In genomic region chr20:49957487-49957938, GRCh38 we compare ENCODE assay signal across 20 cellular contexts. TPM values are rescaled to one million over a fixed set of nuclear protein-coding genes. Genes with fewer than 3 reads are reported as not detected.
DNase-seq lines count a peak whose midpoint lies in the region; ATAC-seq, FAIRE-seq and TF ChIP-seq lines count a peak whose summit lies in the region.
"Had no signal": no experiment of that assay in that cellular context is flagged by ENCODE, and none has a peak within 500 bp of the region (broad histone marks: within the 10 kb centered on the region; RNA-seq: fewer than 3 reads in every experiment).

No MANE protein-coding gene starts in this region.

- CTCF ChIA-PET in Caco-2 (lab: Charles Lee) = interaction anchor here (1.0 kb wide), 1 partner anchor 22 kb away, joined by 4 read pairs; no protein-coding TSS in a partner anchor
- CTCF ChIA-PET in K562 (lab: Yijun Ruan, JAX; ENCODE audit: low intra/inter-chr PET ratio) = interaction anchor here (0.6 kb wide), 1 partner anchor 114 kb away, joined by 4 read pairs; no protein-coding TSS in a partner anchor

- in situ Hi-C loops in K562 (cut with MboI) = no loop called here

- H3K36me3 Mint-ChIP-seq in Caco-2 (ENCODE audit: insufficient read depth, unreplicated experiment) = peaks cover 80% of the 10 kb centered on the region

- H3K9me3 ChIP-seq in Caco-2 (no peaks in the 10 kb centered on the region), K562 (replicated peaks; ENCODE audit: control insufficient read depth, insufficient read depth, low read depth, low read length) (no peaks in the 10 kb centered on the region), right lobe of liver (no peaks in the 10 kb centered on the region), heart right ventricle (no peaks in the 10 kb centered on the region)
- H3K9me3 ChIP-seq: adrenal gland, Peyer's patch, thoracic aorta had no signal

- BruUV-seq in Caco-2 (replicated peaks; lab: Mats Ljungman, UMichigan) (no TSS peak), K562 (replicated peaks; lab: Mats Ljungman, UMichigan) (no TSS peak)

- TF ChIP-seq CTCF in Caco-2 (IDR thresholded peaks at IDR 0.05; ENCODE audit: insufficient read depth in 1 of 2, low read depth in 1 of 2, low read length in 1 of 2, severe bottlenecking in 1 of 2, unreplicated experiment in 1 of 2) (peak; percentile 23 to 40), K562 (IDR thresholded peaks at IDR 0.05 in 2 of 3, conservative IDR thresholded peaks at IDR 0.05 in 1 of 3; ENCODE audit: insufficient read depth in 2 of 3, low read depth in 1 of 3, low read length in 3 of 3) (peak in 1 of 3 experiments; percentile 7; a peak in 2 of 6 replicates), right lobe of liver (IDR thresholded peaks at IDR 0.05) (peak in 2 of 4 donors; percentile 26 to 44), heart right ventricle (IDR thresholded peaks at IDR 0.05) (no peak)

- FAIRE-seq in HTR-8/SVneo (lab: Jason Lieb, UNC) (peak; percentile 89), K562 (lab: Jason Lieb, UNC) (peak; percentile 15)
- FAIRE-seq: endometrium, G401.6, TTC549 had no signal

- TF ChIP-seq RAD21 in K562 (CRISPR knock-in tag; conservative IDR thresholded peaks at IDR 0.05 in 1 of 2, IDR thresholded peaks at IDR 0.05 in 1 of 2) = no peak

- TF ChIP-seq EP300 in K562 (IDR thresholded peaks at IDR 0.05; ENCODE audit: low read length) = no peak

- H3K4me3 ChIP-seq in Caco-2 (ENCODE audit: low read depth, low read length) = no peak overlapping the region
- H3K4me3 ChIP-seq in K562 = no peak overlapping the region
- no peak overlapping the region for H3K4me3 ChIP-seq in right lobe of liver
- no peak overlapping the region for H3K4me3 ChIP-seq in heart right ventricle
- H3K4me3 ChIP-seq: adrenal gland, Peyer's patch, thoracic aorta had no signal

- no peaks in the 10 kb centered on the region for H3K79me2 ChIP-seq in K562 (ENCODE audit: control insufficient read depth, insufficient read depth, low read length)

- no peak overlapping the region for H3K9ac ChIP-seq in K562 (ENCODE audit: insufficient read depth in 1 of 2, low read depth in 2 of 2, low read length in 2 of 2)

- H3K4me1 Mint-ChIP-seq in Caco-2 (ENCODE audit: low read depth, unreplicated experiment) = no peaks in the 10 kb centered on the region

- no peak overlapping the region for H3K27ac ChIP-seq in K562 (ENCODE audit: extremely low read depth, low read depth, low read length)
- H3K27ac ChIP-seq in right lobe of liver = no peak overlapping the region
- peak overlapping the region in 2 of 10 donors; percentile 15 to 37 for H3K27ac ChIP-seq in heart right ventricle
- H3K27ac ChIP-seq: adrenal gland, Peyer's patch, thoracic aorta had no signal

- H3K36me3 ChIP-seq in Caco-2 (ENCODE audit: control insufficient read depth, insufficient read depth, low read length) = peaks cover 12% of the 10 kb centered on the region
- H3K36me3 ChIP-seq in K562 (ENCODE audit: control insufficient read depth, insufficient read depth, low read length) = peaks cover 48% of the 10 kb centered on the region; the same call in 2 of the 3 replicates
- peaks cover 1 to 39% (median 8%) of the 10 kb centered on the region in 4 donors for H3K36me3 ChIP-seq in right lobe of liver
- H3K36me3 ChIP-seq in heart right ventricle = peaks cover 0 to 77% (median 26%) of the 10 kb centered on the region in 9 donors

- H3K27me3 ChIP-seq in Caco-2 (replicated peaks; ENCODE audit: control insufficient read depth, insufficient read depth, low read length) = no peaks in the 10 kb centered on the region
- H3K27me3 ChIP-seq in K562 (ENCODE audit: control insufficient read depth in 2 of 2, insufficient read depth in 2 of 2, low read length in 2 of 2) = no peaks in the 10 kb centered on the region
- no peaks in the 10 kb centered on the region for H3K27me3 ChIP-seq in right lobe of liver
- H3K27me3 ChIP-seq in heart right ventricle = no peaks in the 10 kb centered on the region
- H3K27me3 ChIP-seq: adrenal gland, Peyer's patch had no signal

- no peak overlapping the region for H3K27ac Mint-ChIP-seq in Caco-2 (ENCODE audit: unreplicated experiment)
- H3K27ac Mint-ChIP-seq: activated T-helper 2 cell treated with anti-CD3 and anti-CD28 coated beads, Interferon-gamma antibody, Interleukin-2, Interleukin-4, amounts not matched to agents 10 μg/mL and 5 μg/mL and 100 μg/mL, durations not matched to agents 14 hours and 24 hours and 36 hours had no signal

- H2AFZ ChIP-seq in K562 (ENCODE audit: low read depth, low read length) = no peak overlapping the region

- ATAC-seq in K562 (no peak), right lobe of liver (peak in 2 of 4 donors; percentile 24 to 26), HG03135 (IDR thresholded peaks at IDR 0.05; ENCODE audit: unreplicated experiment) (no peak), HG02588 (IDR thresholded peaks at IDR 0.05; ENCODE audit: unreplicated experiment) (no peak), heart right ventricle (no peak)
- ATAC-seq: sciatic nerve had no signal

- H3K4me1 ChIP-seq in Caco-2 (no peaks in the 10 kb centered on the region), K562 (replicated peaks in 1 of 2; ENCODE audit: control insufficient read depth in 2 of 2, insufficient read depth in 2 of 2, low read length in 2 of 2) (no peaks in the 10 kb centered on the region), right lobe of liver (no peaks in the 10 kb centered on the region), heart right ventricle (peaks cover 0 to 10% (median 0%) of the 10 kb centered on the region in 9 donors)
- H3K4me1 ChIP-seq: Peyer's patch had no signal

- H3K9me3 Mint-ChIP-seq in Caco-2 (ENCODE audit: unreplicated experiment) = no peaks in the 10 kb centered on the region
- H3K9me3 Mint-ChIP-seq: activated T-helper 2 cell treated with anti-CD3 and anti-CD28 coated beads, Interferon-gamma antibody, Interleukin-2, Interleukin-4, amounts not matched to agents 10 μg/mL and 5 μg/mL and 100 μg/mL, durations not matched to agents 14 hours and 24 hours and 36 hours had no signal

- WGBS in K562 (ENCODE audit: insufficient coverage, low coverage, missing lambda C conversion rate) = 79% methylated on average over 7 of the region's 7 CpGs
- WGBS in right lobe of liver (ENCODE audit: insufficient coverage, low coverage, low lambda C conversion rate, missing lambda C conversion rate) = 77% methylated on average over 5 of the region's 7 CpGs
- WGBS in heart right ventricle, 2 donors = 92 to 94% methylated on average over 7 of the region's 7 CpGs

- TF ChIP-seq POLR2A in K562 (conservative IDR thresholded peaks at IDR 0.05) = no peak
- TF ChIP-seq POLR2A in right lobe of liver (IDR thresholded peaks at IDR 0.05) = no peak

- no peak overlapping the region for H3K4me3 Mint-ChIP-seq in Caco-2 (ENCODE audit: unreplicated experiment)

- POLR2A ChIA-PET in Caco-2 (lab: Charles Lee) = no interaction called here
- POLR2A ChIA-PET in K562 (lab: Yijun Ruan, JAX) = interaction anchor here (0.7 to 1.2 kb wide), 2 partner anchors 12 to 15 kb away, joined by 4 to 5 read pairs; no protein-coding TSS in a partner anchor

- H3K9me1 ChIP-seq in K562 (ENCODE audit: control insufficient read depth, insufficient read depth, low read length) = no peaks in the 10 kb centered on the region

- intact Hi-C loops in Caco-2 (cut with micrococcal nuclease; ENCODE audit: unreplicated experiment) = no loop called here
- intact Hi-C loops in K562 (cut with micrococcal nuclease) = no loop called here
- intact Hi-C loops in right lobe of liver (cut with DNase I) = no loop called here
- intact Hi-C loops in heart right ventricle (cut with DNase I) = no loop called here

- H3K4me2 ChIP-seq in K562 (ENCODE audit: insufficient read depth, low read length) = no peak overlapping the region

- H4K20me1 ChIP-seq in K562 (replicated peaks; ENCODE audit: control insufficient read depth, insufficient read depth, low read length) = no peaks in the 10 kb centered on the region; the same call in 1 of the 2 replicates

- no peaks in the 10 kb centered on the region for H3K27me3 Mint-ChIP-seq in Caco-2 (ENCODE audit: insufficient read depth, unreplicated experiment)

- DNase-seq in Caco-2 = peak in 1 of 2 experiments; percentile 61
- DNase-seq in HTR-8/SVneo (ENCODE audit: insufficient read length, low spot score) = no peak
- peak in 1 of 4 experiments; percentile 0 for DNase-seq in K562 (ENCODE audit: extremely low read depth in 1 of 4, low spot score in 3 of 4)
- peak; percentile 69 to 80 (median 80) for DNase-seq in right lobe of liver
- DNase-seq in GDM1 (lab: John Stamatoyannopoulos, UW) = no peak
- DNase-seq in heart right ventricle = no peak
- DNase-seq: central memory CD4-positive, alpha-beta T cell; COR-L47; kidney glomerular epithelial cell; NCI-H1436 treated with DMSO at 0.1 percent for 48 hours; Peyer's patch had no signal

RNA-seq across cellular contexts. Expression of gene RNF114, which starts 21.3 kb away (rescaled TPM):
- total RNA-seq in Caco-2 (2022) (146 and 154 TPM in 2 replicates), K562 (2014; rRNA removed) (53.5 and 82.2 TPM in 2 replicates), K562 (2014; rRNA removed; fragmentation: Illumina TruSeq; extraction: Trizol) (62.6 and 66.5 TPM in 2 replicates), K562 (2015; rRNA removed; fragmentation: Illumina TruSeq; extraction: Trizol) (54.5 and 57.2 TPM in 2 replicates), K562 (2021) (89.1 and 90.3 TPM in 2 replicates), right lobe of liver (100 to 1,000 TPM in 1 of 6 experiments, 10 to 100 TPM in 5; 38.6 to 113 (median 44.9) TPM), heart right ventricle (10 to 100 TPM; 41.5 to 60.3 (median 52.1) TPM)
- 128 TPM in 2 replicates for total RNA-seq in K562 (2011; cell fraction: chromatin; rRNA removed; ENCODE audit: low replicate concordance)
- 83.2 and 92.9 TPM in 2 replicates for total RNA-seq in K562 (2011; cell fraction: nucleolus; rRNA removed)
- total RNA-seq in K562 (2011; cell fraction: nucleoplasm; rRNA removed) = 138 and 187 TPM in 2 replicates
- polyA plus RNA-seq in K562 (2011; rRNA removed) (102 and 111 TPM in 2 replicates), K562 (2014; fragmentation: Illumina TruSeq; extraction: Trizol) (75.8 and 81.2 TPM in 2 replicates), K562 (2014; fragmentation: Nextera tagmentation; extraction: Ambion mirVana) (10 to 100 TPM; 38.6 to 64.5 TPM), K562 (2014; rRNA removed) (55.9 and 76.9 TPM in 2 replicates), heart right ventricle (10 to 100 TPM; 45.0 to 49.5 TPM)
- 130 and 133 TPM in 2 replicates for polyA plus RNA-seq in K562 (2011; cell fraction: cytosol; rRNA removed)
- polyA plus RNA-seq in K562 (2011; cell fraction: nucleus; rRNA removed) = 116 and 131 TPM in 2 replicates
- 78.1 and 81.2 TPM in 2 replicates for polyA plus RNA-seq in K562 (2012)
- 63.1 and 64.7 TPM in 2 replicates for polyA minus RNA-seq in K562 (2011; rRNA and poly(A)+ RNA removed)
- polyA minus RNA-seq in K562 (2011; cell fraction: cytosol; rRNA and poly(A)+ RNA removed) = 44.9 and 69.4 TPM in 2 replicates
- polyA minus RNA-seq in K562 (2011; cell fraction: nucleus; rRNA and poly(A)+ RNA removed) = 42.4 and 53.6 TPM in 2 replicates

RNA-seq across cellular contexts. Expression of gene SNAI1, which starts 25.3 kb away (rescaled TPM):
- total RNA-seq in Caco-2 (2022) = 8.9 and 10.9 TPM in 2 replicates
- 4.4 and 12.8 TPM in 2 replicates for total RNA-seq in K562 (2011; cell fraction: chromatin; rRNA removed; ENCODE audit: low replicate concordance)
- 12.4 and 15.3 TPM in 2 replicates for total RNA-seq in K562 (2011; cell fraction: nucleolus; rRNA removed)
- 9.8 and 10.2 TPM in 2 replicates for total RNA-seq in K562 (2011; cell fraction: nucleoplasm; rRNA removed)
- 1.7 and 7.3 TPM in 2 replicates for total RNA-seq in K562 (2014; rRNA removed)
- total RNA-seq in K562 (2014; rRNA removed; fragmentation: Illumina TruSeq; extraction: Trizol) = 1.1 and 2.0 TPM in 2 replicates
- 2.4 TPM in 2 replicates for total RNA-seq in K562 (2015; rRNA removed; fragmentation: Illumina TruSeq; extraction: Trizol)
- 10.7 and 13.4 TPM in 2 replicates for total RNA-seq in K562 (2021)
- polyA plus RNA-seq in K562 (2011; rRNA removed) = 1.6 and 7.1 TPM in 2 replicates
- 2.3 and 3.2 TPM in 2 replicates for polyA plus RNA-seq in K562 (2011; cell fraction: cytosol; rRNA removed)
- polyA plus RNA-seq in K562 (2011; cell fraction: nucleus; rRNA removed) = 10.9 and 15.0 TPM in 2 replicates
- polyA plus RNA-seq in K562 (2012) = 9.7 and 21.7 TPM in 2 replicates
- polyA plus RNA-seq in K562 (2014; fragmentation: Illumina TruSeq; extraction: Trizol) = 11.6 and 12.3 TPM in 2 replicates
- polyA plus RNA-seq in K562 (2014; fragmentation: Nextera tagmentation; extraction: Ambion mirVana) = under 1 TPM; 0.32 to 0.80 TPM
- 3.1 and 6.4 TPM in 2 replicates for polyA plus RNA-seq in K562 (2014; rRNA removed)
- 1.2 and 1.4 TPM in 2 replicates for polyA minus RNA-seq in K562 (2011; rRNA and poly(A)+ RNA removed)
- 3.7 and 4.9 TPM in 2 replicates for polyA minus RNA-seq in K562 (2011; cell fraction: cytosol; rRNA and poly(A)+ RNA removed)
- 6.7 and 14.1 TPM in 2 replicates for polyA minus RNA-seq in K562 (2011; cell fraction: nucleus; rRNA and poly(A)+ RNA removed)
- 1 to 10 TPM in 4 of 6 experiments, under 1 TPM in 2; 0.73 to 1.9 (median 1.1) TPM for total RNA-seq in right lobe of liver
- 1 to 10 TPM in 8 of 10 donors, under 1 TPM in 2; 0.59 to 7.6 (median 2.8) TPM for total RNA-seq in heart right ventricle
- 1 to 10 TPM; 1.8 to 3.2 TPM for polyA plus RNA-seq in heart right ventricle

RNA-seq across cellular contexts. Expression of gene SPATA2, which starts 42.2 kb away (rescaled TPM):
- 29.0 TPM in 2 replicates for total RNA-seq in Caco-2 (2022)
- 8.9 and 19.4 TPM in 2 replicates for total RNA-seq in K562 (2011; cell fraction: chromatin; rRNA removed; ENCODE audit: low replicate concordance)
- 11.3 and 13.7 TPM in 2 replicates for total RNA-seq in K562 (2011; cell fraction: nucleolus; rRNA removed)
- 8.9 and 10.6 TPM in 2 replicates for total RNA-seq in K562 (2011; cell fraction: nucleoplasm; rRNA removed)
- total RNA-seq in K562 (2014; rRNA removed) = 2.6 and 2.7 TPM in 2 replicates
- total RNA-seq in K562 (2014; rRNA removed; fragmentation: Illumina TruSeq; extraction: Trizol) = 2.2 and 2.5 TPM in 2 replicates
- 2.6 and 2.7 TPM in 2 replicates for total RNA-seq in K562 (2015; rRNA removed; fragmentation: Illumina TruSeq; extraction: Trizol)
- total RNA-seq in K562 (2021) = 8.0 and 8.2 TPM in 2 replicates
- 3.8 and 7.3 TPM in 2 replicates for polyA plus RNA-seq in K562 (2011; rRNA removed)
- 5.4 and 6.6 TPM in 2 replicates for polyA plus RNA-seq in K562 (2011; cell fraction: cytosol; rRNA removed)
- polyA plus RNA-seq in K562 (2011; cell fraction: nucleus; rRNA removed) = 6.0 and 6.9 TPM in 2 replicates
- polyA plus RNA-seq in K562 (2012) = 4.3 and 4.6 TPM in 2 replicates
- 5.0 and 6.7 TPM in 2 replicates for polyA plus RNA-seq in K562 (2014; fragmentation: Illumina TruSeq; extraction: Trizol)
- polyA plus RNA-seq in K562 (2014; fragmentation: Nextera tagmentation; extraction: Ambion mirVana) = under 1 TPM; 0.46 to 0.59 TPM
- polyA plus RNA-seq in K562 (2014; rRNA removed) = 3.2 and 4.0 TPM in 2 replicates
- 3.8 and 4.3 TPM in 2 replicates for polyA minus RNA-seq in K562 (2011; rRNA and poly(A)+ RNA removed)
- 3.8 and 4.3 TPM in 2 replicates for polyA minus RNA-seq in K562 (2011; cell fraction: cytosol; rRNA and poly(A)+ RNA removed)
- 3.0 and 3.8 TPM in 2 replicates for polyA minus RNA-seq in K562 (2011; cell fraction: nucleus; rRNA and poly(A)+ RNA removed)
- total RNA-seq in right lobe of liver = 1 to 10 TPM; 1.9 to 3.6 (median 2.9) TPM
- 10 to 100 TPM in 1 of 10 donors, 1 to 10 TPM in 9; 5.2 to 11.8 (median 6.7) TPM for total RNA-seq in heart right ventricle
- 1 to 10 TPM; 4.8 to 5.0 TPM for polyA plus RNA-seq in heart right ventricle

Comparison
In these comparisons a context has a peak if more than half of its experiments do, and no peak if none do; other contexts are left out.
1. DNase-seq: peak in right lobe of liver (3 of 3); none in HTR-8/SVneo (single experiment), GDM1 (single experiment) and heart right ventricle (0 of 2).
2. CTCF ChIP-seq: peak in Caco-2 (2 of 2); none in heart right ventricle (0 of 9).